ENCODE assay signal across 15 cellular contexts in the genomic region with DNA sequence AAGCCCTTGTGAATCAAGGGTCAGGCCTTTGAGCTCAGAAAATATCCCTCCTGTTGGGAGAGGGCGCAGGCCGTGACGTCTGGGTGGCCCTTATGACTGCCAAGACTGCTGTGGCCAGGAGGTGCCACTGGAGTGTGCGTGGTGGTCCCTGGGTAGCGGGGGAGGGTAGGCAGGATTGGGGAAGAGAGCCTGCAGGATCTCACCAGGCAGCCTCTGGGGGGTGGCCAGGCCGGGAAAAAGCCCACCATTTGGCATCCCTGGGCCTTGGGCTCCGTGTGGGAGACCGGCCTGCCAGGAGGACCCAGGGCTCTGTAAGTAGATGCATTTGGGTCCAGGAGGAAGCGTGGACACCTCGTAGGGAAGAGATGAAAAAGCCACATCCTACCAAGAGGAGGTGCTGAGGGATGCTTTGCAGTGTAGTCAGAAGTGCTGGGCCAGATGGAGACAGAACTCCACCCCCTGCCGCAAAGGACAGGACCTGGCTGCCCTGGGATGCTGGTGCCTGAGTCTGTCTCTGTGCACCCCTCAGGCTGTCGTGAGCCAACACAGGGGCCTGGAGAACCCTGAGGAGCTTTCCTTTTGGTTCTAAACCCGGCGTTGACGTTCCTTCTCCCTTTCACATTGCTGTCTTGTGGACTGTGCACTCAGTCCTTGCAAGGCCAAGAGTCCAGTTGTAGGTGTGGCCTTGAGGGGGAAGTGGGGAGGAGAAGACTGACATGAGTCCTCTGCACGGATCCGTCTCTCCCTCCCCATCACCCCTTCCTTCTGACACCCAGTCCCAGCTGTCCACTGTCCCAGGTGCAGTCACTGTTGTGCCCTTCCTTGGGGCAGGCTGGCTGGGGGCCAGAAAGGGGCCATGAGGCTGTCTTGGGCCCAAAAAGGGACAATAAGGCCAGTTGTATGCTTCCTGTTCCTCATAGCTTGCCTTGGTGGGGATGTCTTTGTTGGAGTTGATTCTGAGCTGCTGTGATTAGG. TPM values are rescaled to one million over a fixed set of nuclear protein-coding genes. Genes with fewer than 3 reads are reported as not detected.
DNase-seq lines count a peak whose midpoint lies in the region; ATAC-seq lines count a peak whose summit lies in the region.
"Had no signal": no experiment of that assay in that cellular context is flagged by ENCODE, and none has a peak within 500 bp of the region (broad histone marks: within the 10 kb centered on the region; RNA-seq: fewer than 3 reads in every experiment).

No MANE protein-coding gene starts in this region.

- H3K36me3 Mint-ChIP-seq in activated naive CD8-positive, alpha-beta T cell treated with anti-CD3 and anti-CD28 coated beads, Interleukin-2, amount 50 U/mL, for 24 hours (ENCODE audit: low read depth) = no peaks in the 10 kb centered on the region

- H2BK15ac ChIP-seq in mesenchymal stem cell (ENCODE audit: low read depth, poor library complexity, severe bottlenecking) = no peak overlapping the region

- no peaks in the 10 kb centered on the region for H3K79me1 ChIP-seq in mesenchymal stem cell (replicated peaks; ENCODE audit: low read length, poor library complexity, severe bottlenecking)

- H3K4me1 Mint-ChIP-seq in activated naive CD8-positive, alpha-beta T cell treated with anti-CD3 and anti-CD28 coated beads, Interleukin-2, amount 50 U/mL, for 24 hours = peaks cover 13% of the 10 kb centered on the region

- H3K9me3 ChIP-seq in GM23248 (ENCODE audit: low read depth) (no peaks in the 10 kb centered on the region), mesenchymal stem cell (ENCODE audit: control insufficient read depth, low read length) (no peaks in the 10 kb centered on the region), MG63 (no peaks in the 10 kb centered on the region)
- H3K9me3 ChIP-seq: HAP-1, Peyer's patch, vagina had no signal

- H3K18ac ChIP-seq in mesenchymal stem cell (ENCODE audit: low read depth in 1 of 2, low read length in 2 of 2) = no peak overlapping the region

- H3K9me3 Mint-ChIP-seq in activated naive CD8-positive, alpha-beta T cell treated with anti-CD3 and anti-CD28 coated beads, Interleukin-2, amount 50 U/mL, for 24 hours = no peaks in the 10 kb centered on the region
- H3K9me3 Mint-ChIP-seq: activated CD4-positive, alpha-beta T cell treated with anti-CD3 and anti-CD28 coated beads, Interleukin-2, amount 10 ng/mL, durations not matched to agents 24 days and 14 days had no signal

- H3K27me3 Mint-ChIP-seq in activated naive CD8-positive, alpha-beta T cell treated with anti-CD3 and anti-CD28 coated beads, Interleukin-2, amount 50 U/mL, for 24 hours = no peaks in the 10 kb centered on the region
- H3K27me3 Mint-ChIP-seq: activated CD4-positive, alpha-beta T cell treated with anti-CD3 and anti-CD28 coated beads, Interleukin-2, amount 10 ng/mL, durations not matched to agents 24 days and 14 days had no signal

- H3K9ac ChIP-seq in GM23248 (no peak overlapping the region), mesenchymal stem cell (ENCODE audit: low read length) (no peak overlapping the region)

- no peak for ATAC-seq in activated naive CD8-positive, alpha-beta T cell treated with anti-CD3 and anti-CD28 coated beads, Interleukin-2, amount 50 U/mL, for 24 hours

- peaks cover 14% of the 10 kb centered on the region for H3F3A ChIP-seq in GM23248 (ENCODE audit: insufficient read depth)

- DNase-seq in 8988T = peak; percentile 30
- DNase-seq in GM23248 = no peak
- no peak for DNase-seq in activated naive CD8-positive, alpha-beta T cell treated with anti-CD3 and anti-CD28 coated beads, Interleukin-2, amount 50 U/mL, for 24 hours
- no peak for DNase-seq in mesenchymal stem cell
- no peak for DNase-seq in stimulated activated CD4-positive, alpha-beta T cell treated with anti-CD3 and anti-CD28 coated beads, Interleukin-4, amount 100 ng/mL, for 1 hour
- no peak for DNase-seq in MG63
- DNase-seq in SK-N-DZ (ENCODE audit: low spot score) = no peak
- DNase-seq in NCI-H1930 (lab: John Stamatoyannopoulos, UW) = no peak

- H3K4me2 ChIP-seq in GM23248 (ENCODE audit: unreplicated experiment) (no peak overlapping the region), mesenchymal stem cell (ENCODE audit: low read length, poor library complexity, severe bottlenecking) (no peak overlapping the region)

- H2BK5ac ChIP-seq in mesenchymal stem cell (ENCODE audit: low read depth, low read length, poor library complexity, severe bottlenecking) = no peak overlapping the region

- H4K91ac ChIP-seq in mesenchymal stem cell (ENCODE audit: low read length) = no peak overlapping the region

- no peak overlapping the region for H2AK5ac ChIP-seq in mesenchymal stem cell (ENCODE audit: low read length, severe bottlenecking)

- H3K4me3 Mint-ChIP-seq in activated naive CD8-positive, alpha-beta T cell treated with anti-CD3 and anti-CD28 coated beads, Interleukin-2, amount 50 U/mL, for 24 hours = peak overlapping the region; percentile 61
- H3K4me3 Mint-ChIP-seq: activated CD4-positive, alpha-beta T cell treated with anti-CD3 and anti-CD28 coated beads, Interleukin-2, amount 10 ng/mL, durations not matched to agents 24 days and 14 days; T-helper 17 cell had no signal

- H2BK12ac ChIP-seq in mesenchymal stem cell (ENCODE audit: low read length in 2 of 2) = no peak overlapping the region

- H3K9me2 ChIP-seq in GM23248 (ENCODE audit: insufficient read depth) = no peaks in the 10 kb centered on the region

- in situ Hi-C loops in GM23248 (cut with MboI) = loop anchor here (25.0 kb wide), 1 partner anchor 98 kb away; no protein-coding TSS in a partner anchor

- H3K27ac ChIP-seq in GM23248 = no peak overlapping the region
- no peak overlapping the region for H3K27ac ChIP-seq in mesenchymal stem cell (ENCODE audit: low read length, poor library complexity, severe bottlenecking)
- H3K27ac ChIP-seq: vagina had no signal

- no peaks in the 10 kb centered on the region for H3K79me2 ChIP-seq in GM23248 (ENCODE audit: insufficient read depth)

- 79 to 82% methylated on average over 17 of the region's 17 CpGs for WGBS in GM23248 (ENCODE audit: low coverage in 1 of 2, low lambda C conversion rate in 2 of 2, missing lambda C conversion rate in 2 of 2), 2 experiments
- WGBS in mesenchymal stem cell = 91% methylated on average over 14 of the region's 17 CpGs

- no peak overlapping the region for H2BK120ac ChIP-seq in mesenchymal stem cell (ENCODE audit: low read depth, low read length)

- no peaks in the 10 kb centered on the region for H4K20me1 ChIP-seq in GM23248 (ENCODE audit: insufficient read depth)

- H3K4ac ChIP-seq in mesenchymal stem cell (ENCODE audit: low read depth in 1 of 2, low read length in 2 of 2) = no peak overlapping the region

- peak overlapping the region; percentile 19 for H4K8ac ChIP-seq in mesenchymal stem cell (ENCODE audit: low read length)

- H3K36me3 ChIP-seq in GM23248 (ENCODE audit: low read depth) = no peaks in the 10 kb centered on the region
- peaks cover 0 to 9% of the 10 kb centered on the region in 2 experiments for H3K36me3 ChIP-seq in mesenchymal stem cell (ENCODE audit: control insufficient read depth in 1 of 2, insufficient read depth in 2 of 2, low read depth in 1 of 2, low read length in 2 of 2)
- no peaks in the 10 kb centered on the region for H3K36me3 ChIP-seq in MG63
- H3K36me3 ChIP-seq: HAP-1, vagina had no signal

- H3K4me1 ChIP-seq in GM23248 (ENCODE audit: insufficient read depth) = peaks cover 8% of the 10 kb centered on the region
- H3K4me1 ChIP-seq in mesenchymal stem cell (ENCODE audit: control insufficient read depth, insufficient read depth, low read depth, low read length) = no peaks in the 10 kb centered on the region
- H3K4me1 ChIP-seq: HAP-1, vagina had no signal

- H2AFZ ChIP-seq in GM23248 = peak overlapping the region; percentile 27
- no peak overlapping the region for H2AFZ ChIP-seq in mesenchymal stem cell (ENCODE audit: low read depth, low read length)

- no peak overlapping the region for H3K14ac ChIP-seq in mesenchymal stem cell (ENCODE audit: low read length in 2 of 2)

- H3K27ac Mint-ChIP-seq in activated naive CD8-positive, alpha-beta T cell treated with anti-CD3 and anti-CD28 coated beads, Interleukin-2, amount 50 U/mL, for 24 hours = peak overlapping the region; percentile 82
- H3K27ac Mint-ChIP-seq: activated CD4-positive, alpha-beta T cell treated with anti-CD3 and anti-CD28 coated beads, Interleukin-2, amount 10 ng/mL, durations not matched to agents 24 days and 14 days; T-helper 17 cell had no signal

- H3K27me3 ChIP-seq in GM23248 (replicated peaks; ENCODE audit: insufficient read depth) = no peaks in the 10 kb centered on the region
- H3K27me3 ChIP-seq in mesenchymal stem cell (ENCODE audit: control insufficient read depth in 1 of 2, insufficient read depth in 1 of 2, low read length in 2 of 2) = no peaks in the 10 kb centered on the region
- no peaks in the 10 kb centered on the region for H3K27me3 ChIP-seq in MG63
- H3K27me3 ChIP-seq: Peyer's patch, vagina had no signal

- no peak overlapping the region for H3K4me3 ChIP-seq in GM23248
- no peak overlapping the region for H3K4me3 ChIP-seq in mesenchymal stem cell (ENCODE audit: insufficient read depth in 1 of 2, low read depth in 1 of 2, low read length in 2 of 2)
- no peak overlapping the region for H3K4me3 ChIP-seq in MG63
- H3K4me3 ChIP-seq: HAP-1, lung, Peyer's patch, vagina had no signal

- H3K23ac ChIP-seq in mesenchymal stem cell (ENCODE audit: low read length in 2 of 2) = no peak overlapping the region

RNA-seq across cellular contexts. Expression of a gene that starts 12.7 kb away (rescaled TPM):
- total RNA-seq in GM23248 (2014; rRNA removed; shearing (Covaris generic)) = 26.2 and 27.1 TPM in 2 replicates
- polyA plus RNA-seq in GM23248 (2016; fragmentation: Nextera tagmentation; extraction: Ambion mirVana) = 20.2 and 20.6 TPM in 2 replicates
- polyA plus RNA-seq in mesenchymal stem cell (2013, experiment 1 of 2) = 19.0 TPM
- polyA plus RNA-seq in mesenchymal stem cell (2013, experiment 2 of 2) = 19.9 TPM
- 32.3 and 32.7 TPM in 2 replicates for total RNA-seq in MG63 (2014; rRNA removed; shearing (Covaris generic); ENCODE audit: low replicate concordance)
- 30.9 and 38.7 TPM in 2 replicates for polyA plus RNA-seq in SK-N-DZ (2014; cell fraction: cytosol; rRNA removed)
- polyA plus RNA-seq in SK-N-DZ (2014; cell fraction: nucleus; rRNA removed) = 13.4 and 15.8 TPM in 2 replicates

RNA-seq across cellular contexts. Expression of a gene that starts 31.0 kb away (rescaled TPM):
- total RNA-seq in GM23248 (2014; rRNA removed; shearing (Covaris generic)) = 481 and 529 TPM in 2 replicates
- 282 and 293 TPM in 2 replicates for polyA plus RNA-seq in GM23248 (2016; fragmentation: Nextera tagmentation; extraction: Ambion mirVana)
- polyA plus RNA-seq in mesenchymal stem cell (2013, experiment 1 of 2) = 513 TPM
- 503 TPM for polyA plus RNA-seq in mesenchymal stem cell (2013, experiment 2 of 2)
- total RNA-seq in MG63 (2014; rRNA removed; shearing (Covaris generic); ENCODE audit: low replicate concordance) = 345 and 436 TPM in 2 replicates
- polyA plus RNA-seq in SK-N-DZ (2014; cell fraction: cytosol; rRNA removed) = 496 and 507 TPM in 2 replicates
- polyA plus RNA-seq in SK-N-DZ (2014; cell fraction: nucleus; rRNA removed) = 518 and 549 TPM in 2 replicates

RNA-seq across cellular contexts. Expression of a gene that starts 32.6 kb away (rescaled TPM):
- not detected in 2 replicates for total RNA-seq in GM23248 (2014; rRNA removed; shearing (Covaris generic))
- not detected in 2 replicates for polyA plus RNA-seq in GM23248 (2016; fragmentation: Nextera tagmentation; extraction: Ambion mirVana)
- polyA plus RNA-seq in mesenchymal stem cell (2013, experiment 1 of 2) = 2.1 TPM
- polyA plus RNA-seq in mesenchymal stem cell (2013, experiment 2 of 2) = 2.0 TPM
- 0.20 TPM in 1 of 2 replicates, not detected in the other for total RNA-seq in MG63 (2014; rRNA removed; shearing (Covaris generic); ENCODE audit: low replicate concordance)
- 15.0 and 16.0 TPM in 2 replicates for polyA plus RNA-seq in SK-N-DZ (2014; cell fraction: cytosol; rRNA removed)
- polyA plus RNA-seq in SK-N-DZ (2014; cell fraction: nucleus; rRNA removed) = 9.4 and 13.3 TPM in 2 replicates
- total RNA-seq: endothelial cell of umbilical vein had no signal
- polyA plus RNA-seq: endothelial cell of umbilical vein had no signal

RNA-seq across cellular contexts. Expression of a gene that starts 43.2 kb away (rescaled TPM):
- 81.6 and 93.9 TPM in 2 replicates for total RNA-seq in GM23248 (2014; rRNA removed; shearing (Covaris generic))
- polyA plus RNA-seq in GM23248 (2016; fragmentation: Nextera tagmentation; extraction: Ambion mirVana) = 114 and 119 TPM in 2 replicates
- polyA plus RNA-seq in mesenchymal stem cell (2013, experiment 1 of 2) = 59.9 TPM
- polyA plus RNA-seq in mesenchymal stem cell (2013, experiment 2 of 2) = 59.6 TPM
- total RNA-seq in MG63 (2014; rRNA removed; shearing (Covaris generic); ENCODE audit: low replicate concordance) = 138 and 161 TPM in 2 replicates
- polyA plus RNA-seq in SK-N-DZ (2014; cell fraction: cytosol; rRNA removed) = 151 and 169 TPM in 2 replicates
- polyA plus RNA-seq in SK-N-DZ (2014; cell fraction: nucleus; rRNA removed) = 143 and 168 TPM in 2 replicates
